17 cellular contexts compared by ENCODE assay signal in the genomic region with DNA sequence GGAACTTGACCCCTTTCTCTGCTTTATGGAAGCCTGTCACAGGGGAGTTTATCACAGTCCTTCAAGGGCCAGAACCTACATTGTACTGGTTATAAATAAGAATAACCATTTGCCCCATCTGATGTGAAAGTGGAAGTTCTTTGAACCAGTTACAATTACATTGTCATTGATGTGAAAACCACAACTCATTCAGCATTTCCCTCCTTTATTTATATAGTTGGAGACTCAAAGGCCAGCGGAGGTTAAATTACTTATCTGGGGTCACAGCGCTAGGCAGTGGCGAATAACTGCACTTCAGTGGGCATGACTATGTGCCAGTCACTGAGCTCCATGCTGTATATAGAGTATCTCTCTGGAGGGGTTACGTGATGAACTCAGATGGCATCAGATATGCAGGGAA.
DNase-seq lines count a peak whose midpoint lies in the region; ATAC-seq and TF ChIP-seq lines count a peak whose summit lies in the region.
"Had no signal": no experiment of that assay in that cellular context is flagged by ENCODE, and none has a peak within 500 bp of the region (broad histone marks: within the 10 kb centered on the region; RNA-seq: fewer than 3 reads in every experiment).

No MANE protein-coding gene starts in this region.

- TF ChIP-seq POLR2A in upper lobe of left lung (IDR thresholded peaks at IDR 0.05) = no peak

- ATAC-seq in GM18907 (IDR thresholded peaks at IDR 0.05; ENCODE audit: unreplicated experiment) (peak; percentile 64), HG02610 (IDR thresholded peaks at IDR 0.05; ENCODE audit: unreplicated experiment) (peak; percentile 70), HG03432 (IDR thresholded peaks at IDR 0.05; ENCODE audit: unreplicated experiment) (peak; percentile 87), upper lobe of left lung (ENCODE audit: low FRiP score in 2 of 2) (no peak)

- no peak for TF ChIP-seq EP300 in upper lobe of left lung (IDR thresholded peaks at IDR 0.05)

- TF ChIP-seq CTCF in upper lobe of left lung (IDR thresholded peaks at IDR 0.05) = no peak

- H3K27ac ChIP-seq in upper lobe of left lung = no peak overlapping the region
- H3K27ac ChIP-seq: thyroid gland, WERI-Rb-1 had no signal

- H3K4me3 ChIP-seq in upper lobe of left lung = no peak overlapping the region
- H3K4me3 ChIP-seq: lung, smooth muscle cell, thyroid gland had no signal

- no peaks in the 10 kb centered on the region for H3K27me3 ChIP-seq in upper lobe of left lung
- H3K27me3 ChIP-seq: thyroid gland had no signal

- no peaks in the 10 kb centered on the region for H3K4me1 ChIP-seq in upper lobe of left lung
- H3K4me1 ChIP-seq: thyroid gland had no signal

- peak; percentile 17 for DNase-seq in germinal center (ENCODE audit: low spot score)
- no peak for DNase-seq in Ammon's horn (ENCODE audit: low spot score)
- DNase-seq in hypothalamus (lab: John Stamatoyannopoulos, UW) = no peak
- no peak for DNase-seq in upper lobe of left lung
- no peak for DNase-seq in NCI-H82 (lab: John Stamatoyannopoulos, UW)
- DNase-seq: CD4-positive, CD25-positive, alpha-beta regulatory T cell; erythroblast; NCI-H1694; NCI-H524 treated with DMSO at 0.1 percent for 48 hours; SHP77 treated with DMSO at 0.1 percent for 48 hours; thyroid gland; WERI-Rb-1 had no signal

- 67 to 72% methylated on average over 4 of the region's 4 CpGs for WGBS in upper lobe of left lung, 2 donors

- H3K9me3 ChIP-seq in upper lobe of left lung = no peaks in the 10 kb centered on the region
- H3K9me3 ChIP-seq: thyroid gland had no signal

- no peaks in the 10 kb centered on the region for H3K36me3 ChIP-seq in upper lobe of left lung
- H3K36me3 ChIP-seq: thyroid gland, WERI-Rb-1 had no signal

Comparison
In these comparisons a context has a peak if more than half of its experiments do, and no peak if none do; other contexts are left out.
1. ATAC-seq: peak in GM18907 (single experiment), HG02610 (single experiment) and HG03432 (single experiment); none in upper lobe of left lung (0 of 2).